ENCODE assay signal across 30 cellular contexts in the genomic region with DNA sequence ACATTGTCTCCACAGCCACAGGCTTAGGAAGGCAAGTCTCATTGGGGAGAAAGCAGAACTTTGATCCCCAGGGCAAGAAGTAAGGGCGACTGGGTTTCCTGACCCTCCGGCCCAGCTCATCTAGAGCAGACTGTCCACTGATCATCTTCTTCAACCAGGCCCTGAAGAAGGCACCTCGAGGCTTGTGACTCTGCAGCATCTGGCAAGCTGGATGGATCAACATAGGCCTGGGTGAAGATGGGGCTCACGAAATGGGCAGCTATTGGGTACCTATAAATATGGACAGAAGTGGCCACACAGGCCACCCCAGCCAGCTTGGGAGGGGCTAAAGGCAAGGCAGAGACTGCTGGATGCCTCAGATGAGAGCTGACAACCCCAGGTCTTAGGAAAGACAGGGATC. TPM values are rescaled to one million over a fixed set of nuclear protein-coding genes. Genes with fewer than 3 reads are reported as not detected.
"Had no signal": no experiment of that assay in that cellular context is flagged by ENCODE, and none has a peak within 500 bp of the region (broad histone marks: within the 10 kb centered on the region; RNA-seq: fewer than 3 reads in every experiment).

No MANE protein-coding gene starts in this region.

- H3K9me3 ChIP-seq: ascending aorta, breast epithelium, esophagus muscularis mucosa, gastrocnemius medialis, heart left ventricle had no signal

- H3K27me3 Mint-ChIP-seq: activated CD4-positive, alpha-beta memory T cell treated with anti-CD3 and anti-CD28 coated beads, Interleukin-2, amount 10 ng/mL, durations not matched to agents 7 days and 5 days had no signal

- ATAC-seq: activated T-cell treated with anti-CD3 and anti-CD28 coated beads, Interleukin-2, amount 50 U/mL, for 72 hours; effector memory CD8-positive, alpha-beta T cell; foreskin keratinocyte; gastrocnemius medialis; heart left ventricle; WTC11 had no signal

- H3K27ac ChIP-seq: ascending aorta, breast epithelium, esophagus muscularis mucosa, foreskin keratinocyte, gastrocnemius medialis, heart left ventricle, VCaP had no signal

- H3K4me1 ChIP-seq: ascending aorta, breast epithelium, esophagus muscularis mucosa, foreskin keratinocyte, gastrocnemius medialis had no signal

- H3K4me3 Mint-ChIP-seq: activated CD4-positive, alpha-beta memory T cell treated with anti-CD3 and anti-CD28 coated beads, Interleukin-2, amount 10 ng/mL, durations not matched to agents 7 days and 5 days; activated CD4-positive, alpha-beta T cell treated with anti-CD3 and anti-CD28 coated beads, Interleukin-2, amount 10 ng/mL, durations not matched to agents 7 days and 5 days; activated naive CD4-positive, alpha-beta T cell treated with anti-CD3 and anti-CD28 coated beads for 36 hours; activated naive CD4-positive, alpha-beta T cell treated with anti-CD3 and anti-CD28 coated beads, Interleukin-2, amount 50 U/mL, for 24 hours; activated naive CD8-positive, alpha-beta T cell treated with anti-CD3 and anti-CD28 coated beads, Interleukin-2, amount 10 ng/mL, durations not matched to agents 7 days and 5 days; activated T-cell treated with anti-CD3 and anti-CD28 coated beads, Interleukin-2, amount 50 U/mL, for 24 hours; activated T-cell treated with anti-CD3 and anti-CD28 coated beads, Interleukin-2, amount 50 U/mL, for 72 hours; brain; effector memory CD8-positive, alpha-beta T cell; WTC11 had no signal

- H3K27me3 ChIP-seq: ascending aorta had no signal

- H3K36me3 ChIP-seq: ascending aorta, breast epithelium, gastrocnemius medialis had no signal

- H3K4me3 ChIP-seq: ascending aorta, breast epithelium, esophagus muscularis mucosa, gastrocnemius medialis, heart left ventricle had no signal

- DNase-seq: activated CD4-positive, alpha-beta memory T cell treated with anti-CD3 and anti-CD28 coated beads, Interleukin-2, amount 10 ng/mL, durations not matched to agents 7 days and 5 days; activated CD4-positive, alpha-beta T cell treated with anti-CD3 and anti-CD28 coated beads for 1 hour; activated CD4-positive, alpha-beta T cell treated with anti-CD3 and anti-CD28 coated beads for 4 hours; activated CD4-positive, alpha-beta T cell treated with anti-CD3 and anti-CD28 coated beads, Interleukin-2, amount 10 ng/mL, durations not matched to agents 7 days and 5 days; activated CD4-positive, alpha-beta T cell treated with anti-CD3 and anti-CD28 coated beads, Interleukin-2, amount 50 U/mL, for 4 hours; activated CD8-positive, alpha-beta memory T cell treated with anti-CD3 and anti-CD28 coated beads, Interleukin-2, amount 50 U/mL, for 48 hours; activated naive CD4-positive, alpha-beta T cell treated with anti-CD3 and anti-CD28 coated beads for 36 hours; activated naive CD8-positive, alpha-beta T cell treated with anti-CD3 and anti-CD28 coated beads, Interleukin-2, amount 10 ng/mL, durations not matched to agents 7 days and 5 days; activated T-cell treated with anti-CD3 and anti-CD28 coated beads for 4 hours; activated T-cell treated with anti-CD3 and anti-CD28 coated beads, Interleukin-2, amount 50 U/mL, for 24 hours; activated T-cell treated with anti-CD3 and anti-CD28 coated beads, Interleukin-2, amount 50 U/mL, for 72 hours; caudate nucleus; cortex of kidney; dermis blood vessel endothelial cell; effector CD4-positive, alpha-beta T cell; effector memory CD8-positive, alpha-beta T cell; foreskin keratinocyte; gastrocnemius medialis; glutamatergic neuron; heart left ventricle; T-helper 2 cell had no signal

- H3K9me3 Mint-ChIP-seq: activated CD4-positive, alpha-beta memory T cell treated with anti-CD3 and anti-CD28 coated beads, Interleukin-2, amount 10 ng/mL, durations not matched to agents 7 days and 5 days; activated CD4-positive, alpha-beta T cell treated with anti-CD3 and anti-CD28 coated beads, Interleukin-2, amount 10 ng/mL, durations not matched to agents 7 days and 5 days; activated naive CD4-positive, alpha-beta T cell treated with anti-CD3 and anti-CD28 coated beads for 36 hours; activated naive CD4-positive, alpha-beta T cell treated with anti-CD3 and anti-CD28 coated beads, Interleukin-2, amount 50 U/mL, for 24 hours; activated naive CD8-positive, alpha-beta T cell treated with anti-CD3 and anti-CD28 coated beads, Interleukin-2, amount 10 ng/mL, durations not matched to agents 7 days and 5 days; activated T-cell treated with anti-CD3 and anti-CD28 coated beads, Interleukin-2, amount 50 U/mL, for 24 hours; activated T-cell treated with anti-CD3 and anti-CD28 coated beads, Interleukin-2, amount 50 U/mL, for 72 hours; brain; effector memory CD8-positive, alpha-beta T cell; WTC11 had no signal

- H3K4me1 Mint-ChIP-seq: activated CD4-positive, alpha-beta memory T cell treated with anti-CD3 and anti-CD28 coated beads, Interleukin-2, amount 10 ng/mL, durations not matched to agents 7 days and 5 days; activated CD4-positive, alpha-beta T cell treated with anti-CD3 and anti-CD28 coated beads, Interleukin-2, amount 10 ng/mL, durations not matched to agents 7 days and 5 days; activated naive CD4-positive, alpha-beta T cell treated with anti-CD3 and anti-CD28 coated beads, Interleukin-2, amount 50 U/mL, for 24 hours; activated naive CD8-positive, alpha-beta T cell treated with anti-CD3 and anti-CD28 coated beads, Interleukin-2, amount 10 ng/mL, durations not matched to agents 7 days and 5 days; brain; WTC11 had no signal

- H3K36me3 Mint-ChIP-seq: activated naive CD4-positive, alpha-beta T cell treated with anti-CD3 and anti-CD28 coated beads, Interleukin-2, amount 50 U/mL, for 24 hours; activated naive CD8-positive, alpha-beta T cell treated with anti-CD3 and anti-CD28 coated beads, Interleukin-2, amount 10 ng/mL, durations not matched to agents 7 days and 5 days; brain; WTC11 had no signal

- H3K27ac Mint-ChIP-seq: activated CD4-positive, alpha-beta memory T cell treated with anti-CD3 and anti-CD28 coated beads, Interleukin-2, amount 10 ng/mL, durations not matched to agents 7 days and 5 days; activated CD4-positive, alpha-beta T cell treated with anti-CD3 and anti-CD28 coated beads, Interleukin-2, amount 10 ng/mL, durations not matched to agents 7 days and 5 days; activated naive CD4-positive, alpha-beta T cell treated with anti-CD3 and anti-CD28 coated beads for 36 hours; activated naive CD4-positive, alpha-beta T cell treated with anti-CD3 and anti-CD28 coated beads, Interleukin-2, amount 50 U/mL, for 24 hours; activated naive CD8-positive, alpha-beta T cell treated with anti-CD3 and anti-CD28 coated beads, Interleukin-2, amount 10 ng/mL, durations not matched to agents 7 days and 5 days; activated T-cell treated with anti-CD3 and anti-CD28 coated beads, Interleukin-2, amount 50 U/mL, for 24 hours; activated T-cell treated with anti-CD3 and anti-CD28 coated beads, Interleukin-2, amount 50 U/mL, for 72 hours; brain; effector memory CD8-positive, alpha-beta T cell; WTC11 had no signal

RNA-seq across cellular contexts. Expression of gene TAL1, which starts 13.0 kb away (rescaled TPM):
- total RNA-seq: activated CD4-positive, alpha-beta memory T cell treated with anti-CD3 and anti-CD28 coated beads, Interleukin-2, amount 10 ng/mL, durations not matched to agents 7 days and 5 days; activated CD4-positive, alpha-beta T cell treated with anti-CD3 and anti-CD28 coated beads, Interleukin-2, amount 10 ng/mL, durations not matched to agents 7 days and 5 days; activated naive CD4-positive, alpha-beta T cell treated with anti-CD3 and anti-CD28 coated beads for 36 hours; activated naive CD8-positive, alpha-beta T cell treated with anti-CD3 and anti-CD28 coated beads, Interleukin-2, amount 10 ng/mL, durations not matched to agents 7 days and 5 days; foreskin keratinocyte; T-helper 1 cell treated with Interleukin-12 subunit alpha and Interleukin-12 subunit beta and Interleukin-4 antibody, amounts not matched to agents 30 ng/mL and 1 ng/mL, for 36 hours had no signal
- polyA plus RNA-seq: foreskin keratinocyte had no signal

RNA-seq across cellular contexts. Expression of gene PDZK1IP1, which starts 29.2 kb away (rescaled TPM):
- total RNA-seq: activated CD4-positive, alpha-beta memory T cell treated with anti-CD3 and anti-CD28 coated beads, Interleukin-2, amount 10 ng/mL, durations not matched to agents 7 days and 5 days; activated CD4-positive, alpha-beta T cell treated with anti-CD3 and anti-CD28 coated beads, Interleukin-2, amount 10 ng/mL, durations not matched to agents 7 days and 5 days; activated naive CD4-positive, alpha-beta T cell treated with anti-CD3 and anti-CD28 coated beads for 36 hours; activated naive CD8-positive, alpha-beta T cell treated with anti-CD3 and anti-CD28 coated beads, Interleukin-2, amount 10 ng/mL, durations not matched to agents 7 days and 5 days; activated T-cell treated with anti-CD3 and anti-CD28 coated beads, Interleukin-2, amount 50 U/mL, for 72 hours; ascending aorta; chondrocyte; T-helper 1 cell treated with Interleukin-12 subunit alpha and Interleukin-12 subunit beta and Interleukin-4 antibody, amounts not matched to agents 30 ng/mL and 1 ng/mL, for 36 hours; WTC11 had no signal
- polyA plus RNA-seq: heart left ventricle had no signal
